Comparison of ENCODE assay signal across 1 cellular context in the genomic region with DNA sequence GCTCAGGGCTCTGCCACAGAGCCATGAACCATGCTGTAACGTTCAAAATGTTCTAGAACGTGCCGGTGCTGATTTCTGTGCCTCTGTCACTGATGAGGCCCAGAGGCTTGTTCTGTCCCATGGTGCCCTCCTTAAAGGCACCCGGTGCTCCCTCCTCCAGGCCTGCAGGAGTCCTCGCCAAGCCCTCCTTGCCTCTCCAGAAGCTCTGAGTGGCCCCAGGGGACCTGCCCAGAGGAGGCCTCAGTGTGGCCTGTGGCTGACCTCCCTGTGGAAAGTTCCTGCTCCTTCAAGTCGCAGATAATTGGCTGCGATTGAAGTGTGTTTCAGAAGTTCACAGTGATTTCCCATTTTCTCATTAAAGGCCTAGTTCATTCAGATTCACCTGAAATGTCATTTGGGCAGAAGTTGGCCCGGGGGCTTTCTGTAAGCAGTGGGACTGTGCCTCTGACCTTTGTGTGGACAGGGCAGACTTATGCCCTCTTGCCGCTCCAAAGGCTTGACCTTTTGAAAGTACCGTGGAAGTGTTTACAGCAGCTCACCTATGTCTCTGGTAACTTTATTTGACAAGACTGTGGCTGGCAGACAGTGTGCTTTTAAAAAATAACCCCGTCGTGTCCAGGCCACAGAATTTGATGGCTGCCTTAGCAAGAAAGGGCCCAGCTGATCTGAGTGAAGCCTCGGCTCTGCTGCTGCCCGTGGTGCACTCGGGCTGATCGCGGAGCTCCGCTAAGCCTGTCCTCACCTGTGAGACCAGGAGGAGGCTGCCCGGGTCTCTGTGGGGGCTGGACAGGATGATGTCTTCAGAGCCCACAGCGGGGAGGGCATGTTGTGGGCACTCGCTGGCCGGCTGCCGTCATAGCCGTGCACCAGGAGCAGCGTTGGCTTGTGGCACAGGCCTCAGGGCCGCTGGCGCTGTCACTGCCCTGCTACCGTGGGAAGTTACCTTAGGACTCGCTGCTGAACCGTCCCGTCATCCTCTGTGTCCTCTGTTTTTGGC.
TF ChIP-seq lines count a peak whose summit lies in the region.

No MANE protein-coding gene starts in this region.

TF ChIP-seq in H1, 55 proteins besides CTCF, POLR2A, EP300 and RAD21:
- TF ChIP-seq NRF1 (IDR thresholded peaks at IDR 0.05; ENCODE audit: low read depth, low read length) (no peak), TBP (IDR thresholded peaks at IDR 0.05; ENCODE audit: low read depth, low read length) (no peak), SP1 (IDR thresholded peaks at IDR 0.05; ENCODE audit: low read depth, low read length) (no peak), CEBPB (IDR thresholded peaks at IDR 0.05; ENCODE audit: low read depth, low read length) (no peak), SRF (IDR thresholded peaks at IDR 0.05; ENCODE audit: low read depth, low read length) (no peak), CHD1 (IDR thresholded peaks at IDR 0.05; ENCODE audit: low read depth, low read length) (no peak), ATF2 (IDR thresholded peaks at IDR 0.05; ENCODE audit: low read length) (no peak)
- TF ChIP-seq, protein P1, sequence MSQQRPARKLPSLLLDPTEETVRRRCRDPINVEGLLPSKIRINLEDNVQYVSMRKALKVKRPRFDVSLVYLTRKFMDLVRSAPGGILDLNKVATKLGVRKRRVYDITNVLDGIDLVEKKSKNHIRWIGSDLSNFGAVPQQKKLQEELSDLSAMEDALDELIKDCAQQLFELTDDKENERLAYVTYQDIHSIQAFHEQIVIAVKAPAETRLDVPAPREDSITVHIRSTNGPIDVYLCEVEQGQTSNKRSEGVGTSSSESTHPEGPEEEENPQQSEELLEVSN (IDR thresholded peaks at IDR 0.05), result no peak
